In the genomic region with DNA sequence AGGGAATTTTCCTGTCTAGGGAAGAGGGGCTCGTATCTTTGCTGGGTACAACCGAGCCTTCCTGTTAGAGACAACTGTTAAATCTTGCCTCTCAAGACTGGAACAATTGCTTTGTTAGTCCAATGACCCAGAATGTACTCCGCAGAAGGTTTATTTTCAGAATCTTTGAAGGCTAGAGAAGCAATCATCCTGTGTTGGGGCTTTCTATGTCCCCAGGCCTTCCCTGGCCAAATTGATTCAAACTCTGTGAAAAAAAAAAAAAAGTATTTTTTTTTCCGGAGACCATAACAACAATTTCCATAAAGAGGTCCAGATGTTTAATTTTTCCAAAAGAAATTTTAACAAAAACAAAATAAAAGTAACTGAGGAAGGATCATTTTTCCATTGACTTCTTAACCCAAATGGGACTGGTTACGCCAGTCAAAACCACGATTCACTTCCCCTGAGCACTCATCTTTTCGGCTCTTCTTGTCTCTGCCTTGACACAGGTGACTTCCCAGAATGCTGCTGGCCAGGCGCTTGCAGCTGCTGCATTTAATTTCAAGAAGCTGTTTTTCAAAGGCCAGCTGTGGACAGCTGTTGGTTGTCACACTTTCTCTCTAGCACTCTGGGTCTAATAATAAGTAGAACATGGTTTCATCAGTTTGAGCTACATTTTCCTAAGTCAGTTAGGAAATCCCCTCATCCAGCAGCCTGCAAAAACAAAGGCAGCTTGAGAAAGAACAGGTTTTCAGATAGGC, we compare ENCODE assay signal across 9 cellular contexts.
DNase-seq lines count a peak whose midpoint lies in the region; ATAC-seq and TF ChIP-seq lines count a peak whose summit lies in the region.
"Had no signal": no experiment of that assay in that cellular context is flagged by ENCODE, and none has a peak within 500 bp of the region (broad histone marks: within the 10 kb centered on the region; RNA-seq: fewer than 3 reads in every experiment).

No MANE protein-coding gene starts in this region.

- POLR2A ChIA-PET in GM10248 (lab: Yijun Ruan, JAX) = no interaction called here

- H3K9me3 ChIP-seq in gastroesophageal sphincter = peaks cover 0 to 5% (median 0%) of the 10 kb centered on the region in 3 donors
- H3K9me3 ChIP-seq: SJSA1 had no signal

- H3K27ac ChIP-seq in gastroesophageal sphincter = peak overlapping the region in 2 of 4 donors; percentile 17 to 32
- H3K27ac ChIP-seq: SJSA1 had no signal

- no peaks in the 10 kb centered on the region for H3K36me3 ChIP-seq in gastroesophageal sphincter
- H3K36me3 ChIP-seq: SJSA1 had no signal

- TF ChIP-seq CTCF in GM10248 (IDR thresholded peaks at IDR 0.05; ENCODE audit: control extremely low read depth, extremely low read depth, low read depth, missing control alignments) (no peak), GM20000 (IDR thresholded peaks at IDR 0.05; ENCODE audit: extremely low read depth, missing control alignments) (no peak), gastroesophageal sphincter (IDR thresholded peaks at IDR 0.05) (no peak)

- H3K27me3 ChIP-seq in gastroesophageal sphincter = no peaks in the 10 kb centered on the region
- H3K27me3 ChIP-seq: SJSA1 had no signal

- CTCF ChIA-PET in GM10248 (lab: Yijun Ruan, JAX) = interaction anchor here (1.0 to 1.5 kb wide), 7 partner anchors 11 to 79 kb away, joined by 3 to 6 read pairs (median 4); no protein-coding TSS in a partner anchor

- no peak overlapping the region for H3K4me3 ChIP-seq in gastroesophageal sphincter
- H3K4me3 ChIP-seq: SJSA1 had no signal

- DNase-seq in GM10248 (ENCODE audit: extremely low spot score) = peak; percentile 13
- DNase-seq in GM20000 (ENCODE audit: low spot score) = peak; percentile 36
- no peak for DNase-seq in NCI-H1092 (lab: John Stamatoyannopoulos, UW)
- no peak for DNase-seq in NCI-H82 (lab: John Stamatoyannopoulos, UW)
- DNase-seq in HT-29 (ENCODE audit: low spot score) = no peak
- DNase-seq in NCI-H2227 treated with DMSO at 0.1 percent for 48 hours (lab: John Stamatoyannopoulos, UW) = no peak

- no peak for TF ChIP-seq EP300 in gastroesophageal sphincter (IDR thresholded peaks at IDR 0.05)

- no peaks in the 10 kb centered on the region for H3K4me1 ChIP-seq in gastroesophageal sphincter

- ATAC-seq in HG03457 (IDR thresholded peaks at IDR 0.05; ENCODE audit: unreplicated experiment) (peak; percentile 81), gastroesophageal sphincter (peak; percentile 82)

- TF ChIP-seq POLR2A in gastroesophageal sphincter (IDR thresholded peaks at IDR 0.05) = no peak

- WGBS in gastroesophageal sphincter (ENCODE audit: low coverage in 1 of 2), 2 donors = 51 to 58% methylated on average over 8 of the region's 8 CpGs

Comparison
In these comparisons a context has a peak if more than half of its experiments do, and no peak if none do; other contexts are left out.
1. DNase-seq: peak in GM10248 (single experiment) and GM20000 (single experiment); none in NCI-H1092 (single experiment), NCI-H82 (single experiment), HT-29 (single experiment) and NCI-H2227 treated with DMSO at 0.1 percent for 48 hours (single experiment).